ENCODE assay signal across 12 cellular contexts in the genomic region with DNA sequence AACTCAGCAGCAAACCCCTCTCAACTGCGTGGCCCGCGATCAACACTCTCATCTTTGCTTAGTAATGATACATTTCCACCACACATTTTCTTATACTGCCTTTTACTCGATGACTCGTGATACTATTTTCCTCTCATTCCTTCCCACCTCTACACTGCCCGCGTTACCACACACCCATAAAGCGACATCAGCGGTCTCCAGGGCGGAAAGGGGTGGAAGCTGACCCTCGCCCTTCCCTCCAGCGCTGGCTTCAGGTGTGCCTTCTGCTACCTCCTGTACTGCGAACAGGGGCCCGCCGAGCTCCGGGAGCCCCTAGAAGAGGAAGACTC. TPM values are rescaled to one million over a fixed set of nuclear protein-coding genes. Genes with fewer than 3 reads are reported as not detected.
A peak's percentile ranks its signal among the peaks of the same experiment; 100 is the strongest.
DNase-seq lines count a peak whose midpoint lies in the region; ATAC-seq, FAIRE-seq and TF ChIP-seq lines count a peak whose summit lies in the region.
"Had no signal": no experiment of that assay in that cellular context is flagged by ENCODE, and none has a peak within 500 bp of the region (broad histone marks: within the 10 kb centered on the region; RNA-seq: fewer than 3 reads in every experiment).

No MANE protein-coding gene starts in this region.

- 0 out of 2 replicates have a peak, but pooled peaks cover 8% of the 10 kb centered on the region for H3K79me2 ChIP-seq in PC-3 (ENCODE audit: low read length)
- no peaks in the 10 kb centered on the region for H3K79me2 ChIP-seq in parathyroid adenoma

- DNase-seq in GM19239 (ENCODE audit: insufficient read length, low spot score): peak; percentile 4
- DNase-seq in PC-3: peak; percentile 12
- DNase-seq in foreskin fibroblast: peak in 1 of 2 donors; percentile 17
- DNase-seq in cerebellar cortex (ENCODE audit: low spot score): no peak
- DNase-seq in activated naive CD4-positive, alpha-beta T cell (lab: John Stamatoyannopoulos, UW): no peak
- DNase-seq in NCI-H2029 treated with DMSO at 0.1 percent for 48 hours (lab: John Stamatoyannopoulos, UW): no peak
- no peak for DNase-seq in glomerular visceral epithelial cell (ENCODE audit: extremely low spot score)

- ATAC-seq in PC-3: peak; percentile 4

- peaks cover 13% of the 10 kb centered on the region for H3K4me1 ChIP-seq in PC-3 (ENCODE audit: insufficient read depth, low read length)
- no peaks in the 10 kb centered on the region for H3K4me1 ChIP-seq in parathyroid adenoma
- H3K4me1 ChIP-seq: prostate gland had no signal

- POLR2A ChIA-PET in PC-3 (lab: Charles Lee; ENCODE audit: unreplicated experiment): interaction anchor here (0.7 kb wide), 1 partner anchor 51 kb away, joined by 5 read pairs; no protein-coding TSS in a partner anchor

- no peaks in the 10 kb centered on the region for H4K20me1 ChIP-seq in PC-3 (ENCODE audit: low read length)

- peak overlapping the region; percentile 79 for H3K4me3 ChIP-seq in PC-3 (ENCODE audit: low read length)
- H3K4me3 ChIP-seq in foreskin fibroblast (ENCODE audit: low read depth in 1 of 2, low read length in 2 of 2): peak overlapping the region; percentile 36 to 38
- H3K4me3 ChIP-seq in parathyroid adenoma (ENCODE audit: low read depth, low read length): peak overlapping the region; percentile 29

- H2AFZ ChIP-seq in PC-3 (ENCODE audit: low read length) (peak overlapping the region; percentile 92), parathyroid adenoma (no peak overlapping the region)

- H3K9me3 ChIP-seq in PC-3 (ENCODE audit: low read length) (no peaks in the 10 kb centered on the region), parathyroid adenoma (ENCODE audit: control insufficient read depth, low read length) (no peaks in the 10 kb centered on the region)
- H3K9me3 ChIP-seq: prostate gland had no signal

- H3K36me3 ChIP-seq in PC-3 (ENCODE audit: low read depth, low read length): no peaks in the 10 kb centered on the region
- no peaks in the 10 kb centered on the region for H3K36me3 ChIP-seq in parathyroid adenoma (ENCODE audit: control insufficient read depth, insufficient read depth, low read length)
- H3K36me3 ChIP-seq: prostate gland had no signal

- H3K4me2 ChIP-seq in PC-3 (ENCODE audit: low read length) (peak overlapping the region; percentile 86), parathyroid adenoma (ENCODE audit: low read length) (peak overlapping the region; percentile 53)

- CTCF ChIA-PET in PC-3 (lab: Charles Lee): no interaction called here

- no peaks in the 10 kb centered on the region for H3F3A ChIP-seq in PC-3 (ENCODE audit: low read length, unreplicated experiment)

- intact Hi-C loops in PC-3 (cut with micrococcal nuclease): no loop called here

- H3K27me3 ChIP-seq in PC-3 (ENCODE audit: low read length): no peaks in the 10 kb centered on the region
- H3K27me3 ChIP-seq in parathyroid adenoma (ENCODE audit: control insufficient read depth, insufficient read depth, low read length): no peaks in the 10 kb centered on the region

- BruUV-seq in PC-3 (replicated peaks; lab: Mats Ljungman, UMichigan): TSS peak; percentile 67

- TF ChIP-seq CTCF in PC-3 (conservative IDR thresholded peaks at IDR 0.05; ENCODE audit: low read depth, low read length) (no peak), foreskin fibroblast (IDR thresholded peaks at IDR 0.05; ENCODE audit: low read depth, low read length) (no peak), parathyroid adenoma (IDR thresholded peaks at IDR 0.05) (no peak)

- H3K9ac ChIP-seq in PC-3 (ENCODE audit: low read length): 0 out of 2 replicates have a peak overlapping the region, but pooled peaks have one; percentile 9
- H3K9ac ChIP-seq in parathyroid adenoma: no peak overlapping the region

- FAIRE-seq in GM19239 (lab: Jason Lieb, UNC): no peak

- no peaks in the 10 kb centered on the region for H3K9me2 ChIP-seq in PC-3 (replicated peaks; ENCODE audit: low read length)

- H3K27ac ChIP-seq in PC-3 (ENCODE audit: low read length) (no peak overlapping the region), parathyroid adenoma (no peak overlapping the region)
- H3K27ac ChIP-seq: prostate gland had no signal

RNA-seq across cellular contexts. Expression of gene NETO1, which starts 1.3 kb away (rescaled TPM):
- 8.4 and 12.9 TPM in 2 replicates for total RNA-seq in PC-3 (2014; rRNA removed)
- total RNA-seq: dermis microvascular lymphatic vessel endothelial cell, G401, H4 had no signal

Comparison
In these comparisons a context has a peak if more than half of its experiments do, and no peak if none do; other contexts are left out.
1. DNase-seq: peak in GM19239 (single experiment) and PC-3 (single experiment); none in cerebellar cortex (single experiment), activated naive CD4-positive, alpha-beta T cell (0 of 4), NCI-H2029 treated with DMSO at 0.1 percent for 48 hours (single experiment) and glomerular visceral epithelial cell (single experiment).
2. H3K4me3 ChIP-seq: peak in every context shown above with its lines; median percentile 79 in PC-3; 37 in foreskin fibroblast; 29 in parathyroid adenoma.